Comparison of ENCODE assay signal across 20 cellular contexts in the genomic region with DNA sequence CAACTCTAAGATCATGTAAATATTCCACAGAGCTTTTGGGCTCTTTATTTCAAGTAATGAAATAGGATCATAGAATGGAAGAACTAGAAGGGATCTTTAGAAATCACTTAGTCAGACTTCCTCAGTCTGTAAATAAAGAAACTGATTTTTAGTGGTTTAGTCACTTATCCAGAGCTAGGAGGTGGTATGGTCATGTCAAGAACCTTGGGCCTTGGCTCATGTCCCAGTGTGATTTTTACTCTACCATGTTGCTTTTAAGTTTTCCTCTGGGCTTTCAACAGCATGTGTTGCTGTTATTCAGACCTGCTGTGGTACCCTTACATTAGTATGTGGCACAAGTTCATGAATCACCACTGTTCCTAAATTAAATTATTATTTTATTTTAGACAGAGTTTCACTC.
DNase-seq lines count a peak whose midpoint lies in the region; ATAC-seq and TF ChIP-seq lines count a peak whose summit lies in the region.
"Had no signal": no experiment of that assay in that cellular context is flagged by ENCODE, and none has a peak within 500 bp of the region (broad histone marks: within the 10 kb centered on the region; RNA-seq: fewer than 3 reads in every experiment).

No MANE protein-coding gene starts in this region.

- no peak overlapping the region for H3K27ac Mint-ChIP-seq in endothelial cell (ENCODE audit: unreplicated experiment)
- H3K27ac Mint-ChIP-seq: activated naive CD8-positive, alpha-beta T cell treated with anti-CD3 and anti-CD28 coated beads for 36 hours; brain; CD4-positive, CD25-positive, alpha-beta regulatory T cell had no signal

- no peaks in the 10 kb centered on the region for H3K9me3 Mint-ChIP-seq in endothelial cell (ENCODE audit: unreplicated experiment)
- H3K9me3 Mint-ChIP-seq: activated naive CD8-positive, alpha-beta T cell treated with anti-CD3 and anti-CD28 coated beads for 36 hours; brain; CD4-positive, CD25-positive, alpha-beta regulatory T cell had no signal

- no peak overlapping the region for H3K4me3 Mint-ChIP-seq in endothelial cell (ENCODE audit: unreplicated experiment)
- H3K4me3 Mint-ChIP-seq: activated naive CD8-positive, alpha-beta T cell treated with anti-CD3 and anti-CD28 coated beads for 36 hours; brain; CD4-positive, CD25-positive, alpha-beta regulatory T cell had no signal

- no peaks in the 10 kb centered on the region for H3K27me3 Mint-ChIP-seq in endothelial cell (ENCODE audit: unreplicated experiment)
- H3K27me3 Mint-ChIP-seq: brain; CD4-positive, CD25-positive, alpha-beta regulatory T cell had no signal

- no peaks in the 10 kb centered on the region for H3K36me3 Mint-ChIP-seq in endothelial cell (ENCODE audit: low read depth, unreplicated experiment)
- H3K36me3 Mint-ChIP-seq: activated naive CD8-positive, alpha-beta T cell treated with anti-CD3 and anti-CD28 coated beads for 36 hours; brain; CD4-positive, CD25-positive, alpha-beta regulatory T cell had no signal

- TF ChIP-seq CTCF in endothelial cell (IDR thresholded peaks at IDR 0.05; ENCODE audit: unreplicated experiment) = no peak

- ATAC-seq in SK-N-SH treated with all-trans-retinoic acid at 6 μM for 48 hours = peak; percentile 47; the same call in 1 of the 3 replicates

- H3K4me3 ChIP-seq in skeletal muscle cell (ENCODE audit: low read depth, low read length) = no peak overlapping the region
- H3K4me3 ChIP-seq: esophagus muscularis mucosa, skin epidermis had no signal

- peaks cover 9% of the 10 kb centered on the region for H3K4me1 Mint-ChIP-seq in endothelial cell (ENCODE audit: unreplicated experiment)
- H3K4me1 Mint-ChIP-seq: activated naive CD8-positive, alpha-beta T cell treated with anti-CD3 and anti-CD28 coated beads for 36 hours; CD4-positive, CD25-positive, alpha-beta regulatory T cell had no signal

- DNase-seq in GM03348 (ENCODE audit: low spot score) (peak; percentile 27), fibroblast of gingiva (ENCODE audit: low read depth) (peak; percentile 30), skeletal muscle cell (ENCODE audit: low read depth) (peak; percentile 37), hypothalamus (lab: John Stamatoyannopoulos, UW) (no peak), NCI-H524 (lab: John Stamatoyannopoulos, UW) (no peak), endothelial cell (ENCODE audit: low spot score) (no peak)
- DNase-seq: activated naive CD8-positive, alpha-beta T cell treated with anti-CD3 and anti-CD28 coated beads for 36 hours; CD4-positive, CD25-positive, alpha-beta regulatory T cell; effector CD8-positive, alpha-beta T cell; NCI-H1092; NCI-H2029; NCI-H345; NCI-H82; stimulated activated CD4-positive, alpha-beta T cell treated with anti-CD3 and anti-CD28 coated beads, Interleukin-1b, Interleukin-23, amount 100 ng/mL, for 48 hours; substantia nigra; WERI-Rb-1 had no signal

TF ChIP-seq in SK-N-SH treated with all-trans-retinoic acid at 6 μM for 48 hours, 23 proteins besides CTCF, POLR2A, EP300 and RAD21:
- TF ChIP-seq TCF4 (CRISPR knock-in tag; IDR thresholded peaks at IDR 0.05; ENCODE audit: borderline replicate concordance) (no peak), OSR1 (CRISPR knock-in tag; IDR thresholded peaks at IDR 0.05) (no peak), BACH2 (CRISPR knock-in tag; IDR thresholded peaks at IDR 0.05; ENCODE audit: borderline replicate concordance) (no peak), ESRRG (CRISPR knock-in tag; IDR thresholded peaks at IDR 0.05) (no peak), ARNTL (CRISPR knock-in tag; IDR thresholded peaks at IDR 0.05; ENCODE audit: borderline replicate concordance, low read depth) (no peak), ISL1 (CRISPR knock-in tag; IDR thresholded peaks at IDR 0.05) (no peak), GLIS3 (CRISPR knock-in tag; IDR thresholded peaks at IDR 0.05) (no peak), ZNF8 (CRISPR knock-in tag; IDR thresholded peaks at IDR 0.05) (no peak), ZC3H10 (CRISPR knock-in tag; IDR thresholded peaks at IDR 0.05) (no peak), ZNF565 (CRISPR knock-in tag; conservative IDR thresholded peaks at IDR 0.05; ENCODE audit: low read depth) (no peak), ZFP30 (CRISPR knock-in tag; IDR thresholded peaks at IDR 0.05) (no peak), ZFP3 (CRISPR knock-in tag; IDR thresholded peaks at IDR 0.05) (no peak), RARB (CRISPR knock-in tag; IDR thresholded peaks at IDR 0.05) (no peak), CSDC2 (CRISPR knock-in tag; IDR thresholded peaks at IDR 0.05) (no peak)
- TF ChIP-seq, protein P1, sequence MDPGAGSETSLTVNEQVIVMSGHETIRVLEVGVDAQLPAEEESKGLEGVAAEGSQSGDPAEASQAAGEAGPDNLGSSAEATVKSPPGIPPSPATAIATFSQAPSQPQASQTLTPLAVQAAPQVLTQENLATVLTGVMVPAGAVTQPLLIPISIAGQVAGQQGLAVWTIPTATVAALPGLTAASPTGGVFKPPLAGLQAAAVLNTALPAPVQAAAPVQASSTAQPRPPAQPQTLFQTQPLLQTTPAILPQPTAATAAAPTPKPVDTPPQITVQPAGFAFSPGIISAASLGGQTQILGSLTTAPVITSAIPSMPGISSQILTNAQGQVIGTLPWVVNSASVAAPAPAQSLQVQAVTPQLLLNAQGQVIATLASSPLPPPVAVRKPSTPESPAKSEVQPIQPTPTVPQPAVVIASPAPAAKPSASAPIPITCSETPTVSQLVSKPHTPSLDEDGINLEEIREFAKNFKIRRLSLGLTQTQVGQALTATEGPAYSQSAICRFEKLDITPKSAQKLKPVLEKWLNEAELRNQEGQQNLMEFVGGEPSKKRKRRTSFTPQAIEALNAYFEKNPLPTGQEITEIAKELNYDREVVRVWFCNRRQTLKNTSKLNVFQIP (CRISPR knock-in tag; IDR thresholded peaks at IDR 0.05; ENCODE audit: borderline replicate concordance, low read depth) = no peak
- TF ChIP-seq, protein P2, sequence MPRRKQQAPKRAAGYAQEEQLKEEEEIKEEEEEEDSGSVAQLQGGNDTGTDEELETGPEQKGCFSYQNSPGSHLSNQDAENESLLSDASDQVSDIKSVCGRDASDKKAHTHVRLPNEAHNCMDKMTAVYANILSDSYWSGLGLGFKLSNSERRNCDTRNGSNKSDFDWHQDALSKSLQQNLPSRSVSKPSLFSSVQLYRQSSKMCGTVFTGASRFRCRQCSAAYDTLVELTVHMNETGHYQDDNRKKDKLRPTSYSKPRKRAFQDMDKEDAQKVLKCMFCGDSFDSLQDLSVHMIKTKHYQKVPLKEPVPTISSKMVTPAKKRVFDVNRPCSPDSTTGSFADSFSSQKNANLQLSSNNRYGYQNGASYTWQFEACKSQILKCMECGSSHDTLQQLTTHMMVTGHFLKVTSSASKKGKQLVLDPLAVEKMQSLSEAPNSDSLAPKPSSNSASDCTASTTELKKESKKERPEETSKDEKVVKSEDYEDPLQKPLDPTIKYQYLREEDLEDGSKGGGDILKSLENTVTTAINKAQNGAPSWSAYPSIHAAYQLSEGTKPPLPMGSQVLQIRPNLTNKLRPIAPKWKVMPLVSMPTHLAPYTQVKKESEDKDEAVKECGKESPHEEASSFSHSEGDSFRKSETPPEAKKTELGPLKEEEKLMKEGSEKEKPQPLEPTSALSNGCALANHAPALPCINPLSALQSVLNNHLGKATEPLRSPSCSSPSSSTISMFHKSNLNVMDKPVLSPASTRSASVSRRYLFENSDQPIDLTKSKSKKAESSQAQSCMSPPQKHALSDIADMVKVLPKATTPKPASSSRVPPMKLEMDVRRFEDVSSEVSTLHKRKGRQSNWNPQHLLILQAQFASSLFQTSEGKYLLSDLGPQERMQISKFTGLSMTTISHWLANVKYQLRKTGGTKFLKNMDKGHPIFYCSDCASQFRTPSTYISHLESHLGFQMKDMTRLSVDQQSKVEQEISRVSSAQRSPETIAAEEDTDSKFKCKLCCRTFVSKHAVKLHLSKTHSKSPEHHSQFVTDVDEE (CRISPR knock-in tag; IDR thresholded peaks at IDR 0.05) = no peak
- TF ChIP-seq, protein P3, sequence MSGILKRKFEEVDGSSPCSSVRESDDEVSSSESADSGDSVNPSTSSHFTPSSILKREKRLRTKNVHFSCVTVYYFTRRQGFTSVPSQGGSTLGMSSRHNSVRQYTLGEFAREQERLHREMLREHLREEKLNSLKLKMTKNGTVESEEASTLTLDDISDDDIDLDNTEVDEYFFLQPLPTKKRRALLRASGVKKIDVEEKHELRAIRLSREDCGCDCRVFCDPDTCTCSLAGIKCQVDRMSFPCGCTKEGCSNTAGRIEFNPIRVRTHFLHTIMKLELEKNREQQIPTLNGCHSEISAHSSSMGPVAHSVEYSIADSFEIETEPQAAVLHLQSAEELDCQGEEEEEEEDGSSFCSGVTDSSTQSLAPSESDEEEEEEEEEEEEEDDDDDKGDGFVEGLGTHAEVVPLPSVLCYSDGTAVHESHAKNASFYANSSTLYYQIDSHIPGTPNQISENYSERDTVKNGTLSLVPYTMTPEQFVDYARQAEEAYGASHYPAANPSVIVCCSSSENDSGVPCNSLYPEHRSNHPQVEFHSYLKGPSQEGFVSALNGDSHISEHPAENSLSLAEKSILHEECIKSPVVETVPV (CRISPR knock-in tag; IDR thresholded peaks at IDR 0.05) = no peak
- TF ChIP-seq, protein P4, sequence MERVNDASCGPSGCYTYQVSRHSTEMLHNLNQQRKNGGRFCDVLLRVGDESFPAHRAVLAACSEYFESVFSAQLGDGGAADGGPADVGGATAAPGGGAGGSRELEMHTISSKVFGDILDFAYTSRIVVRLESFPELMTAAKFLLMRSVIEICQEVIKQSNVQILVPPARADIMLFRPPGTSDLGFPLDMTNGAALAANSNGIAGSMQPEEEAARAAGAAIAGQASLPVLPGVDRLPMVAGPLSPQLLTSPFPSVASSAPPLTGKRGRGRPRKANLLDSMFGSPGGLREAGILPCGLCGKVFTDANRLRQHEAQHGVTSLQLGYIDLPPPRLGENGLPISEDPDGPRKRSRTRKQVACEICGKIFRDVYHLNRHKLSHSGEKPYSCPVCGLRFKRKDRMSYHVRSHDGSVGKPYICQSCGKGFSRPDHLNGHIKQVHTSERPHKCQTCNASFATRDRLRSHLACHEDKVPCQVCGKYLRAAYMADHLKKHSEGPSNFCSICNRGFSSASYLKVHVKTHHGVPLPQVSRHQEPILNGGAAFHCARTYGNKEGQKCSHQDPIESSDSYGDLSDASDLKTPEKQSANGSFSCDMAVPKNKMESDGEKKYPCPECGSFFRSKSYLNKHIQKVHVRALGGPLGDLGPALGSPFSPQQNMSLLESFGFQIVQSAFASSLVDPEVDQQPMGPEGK (CRISPR knock-in tag; IDR thresholded peaks at IDR 0.05; ENCODE audit: borderline replicate concordance) = no peak

Comparison
In these comparisons a context has a peak if more than half of its experiments do, and no peak if none do; other contexts are left out.
1. DNase-seq: peak in GM03348 (single experiment), fibroblast of gingiva (single experiment) and skeletal muscle cell (single experiment); none in hypothalamus (0 of 51), NCI-H524 (0 of 2) and endothelial cell (single experiment).